Comparison of ENCODE assay signal across 8 cellular contexts in genomic region chr1:14945132-14946010, GRCh38.
DNase-seq lines count a peak whose midpoint lies in the region; ATAC-seq and TF ChIP-seq lines count a peak whose summit lies in the region.

No MANE protein-coding gene starts in this region.

- peak; percentile 49 for ATAC-seq in lung (ENCODE audit: insufficient read depth, low FRiP score)
- no peak for ATAC-seq in GM18511 (IDR thresholded peaks at IDR 0.05; ENCODE audit: unreplicated experiment)
- ATAC-seq in GM19452 (IDR thresholded peaks at IDR 0.05; ENCODE audit: unreplicated experiment) = no peak

- H3K27ac ChIP-seq in lung (ENCODE audit: low read depth in 1 of 2, low read length in 1 of 2) (peak overlapping the region in 1 of 2 donors; percentile 90), thymus (ENCODE audit: low read depth) (peak overlapping the region; percentile 73)

- 31 to 67% methylated on average over 26 of the region's 26 CpGs for WGBS in lung, 2 donors
- WGBS in thymus = 89% methylated on average over 26 of the region's 26 CpGs

- H3K4me3 ChIP-seq in lung (peak overlapping the region; percentile 12), thymus (ENCODE audit: low read length) (no peak overlapping the region)

- H3K9me3 ChIP-seq in lung (ENCODE audit: control insufficient read depth in 2 of 2, insufficient read depth in 1 of 2, low read length in 1 of 2) (no peaks in the 10 kb centered on the region), thymus (ENCODE audit: control insufficient read depth) (no peaks in the 10 kb centered on the region)

- peak; percentile 75 for DNase-seq in NCI-H1694 treated with DMSO at 0.1 percent for 48 hours (lab: John Stamatoyannopoulos, UW)
- DNase-seq in dermis blood vessel endothelial cell = peak; percentile 17
- peak; percentile 48 for DNase-seq in lung (ENCODE audit: low spot score)
- DNase-seq in NCI-H2029 treated with DMSO at 0.1 percent for 48 hours (lab: John Stamatoyannopoulos, UW) = no peak
- no peak for DNase-seq in MV-4-11 (lab: John Stamatoyannopoulos, UW)

- no peaks in the 10 kb centered on the region for H3K36me3 ChIP-seq in lung (ENCODE audit: control insufficient read depth in 2 of 2, insufficient read depth in 2 of 2, low read length in 2 of 2)
- H3K36me3 ChIP-seq in thymus (ENCODE audit: control insufficient read depth, insufficient read depth) = no peaks in the 10 kb centered on the region

- TF ChIP-seq CTCF in lung (IDR thresholded peaks at IDR 0.05; ENCODE audit: control extremely low read depth, extremely low read depth) = no peak

- no peaks in the 10 kb centered on the region for H3K27me3 ChIP-seq in lung (ENCODE audit: control insufficient read depth, insufficient read depth)
- no peaks in the 10 kb centered on the region for H3K27me3 ChIP-seq in thymus (ENCODE audit: control insufficient read depth, insufficient read depth)

- H3K4me1 ChIP-seq in lung (ENCODE audit: control insufficient read depth in 2 of 2, insufficient read depth in 2 of 2, low read length in 2 of 2) = peaks cover 3 to 26% of the 10 kb centered on the region in 2 donors
- no peaks in the 10 kb centered on the region for H3K4me1 ChIP-seq in thymus (ENCODE audit: control insufficient read depth, insufficient read depth, low read length)

Comparison
In these comparisons a context has a peak if more than half of its experiments do, and no peak if none do; other contexts are left out.
1. DNase-seq: peak in NCI-H1694 treated with DMSO at 0.1 percent for 48 hours (single experiment), dermis blood vessel endothelial cell (single experiment) and lung (single experiment); none in NCI-H2029 treated with DMSO at 0.1 percent for 48 hours (single experiment) and MV-4-11 (single experiment).